Comparison of ENCODE assay signal across 21 cellular contexts in the genomic region with DNA sequence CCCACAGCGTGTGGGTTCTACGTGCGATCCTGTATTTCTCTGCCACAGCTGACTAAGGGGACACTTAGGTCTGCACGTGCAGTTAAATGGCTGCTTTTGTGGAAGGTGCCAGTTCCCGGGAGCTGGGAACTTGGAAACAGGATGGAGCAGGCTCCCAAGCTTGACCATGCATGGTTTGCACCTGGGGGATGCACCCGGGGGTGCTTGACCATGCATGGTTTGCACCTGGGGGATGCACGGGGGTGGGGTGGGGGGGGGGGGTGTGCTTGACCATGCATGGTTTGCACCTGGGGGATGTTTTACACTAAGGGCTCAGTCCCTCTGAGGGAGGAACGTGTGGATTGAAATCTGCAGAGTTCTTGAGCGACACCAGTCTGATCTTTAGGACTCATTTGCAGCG.
"Had no signal": no experiment of that assay in that cellular context is flagged by ENCODE, and none has a peak within 500 bp of the region (broad histone marks: within the 10 kb centered on the region; RNA-seq: fewer than 3 reads in every experiment).

No MANE protein-coding gene starts in this region.

- H3K27me3 ChIP-seq: ovary, SJSA1, upper lobe of right lung had no signal

- H3K27ac ChIP-seq: psoas muscle, SJSA1 had no signal

- H3K4me3 ChIP-seq: ovary, psoas muscle, SJSA1, spleen, upper lobe of right lung had no signal

- H3K27ac Mint-ChIP-seq: activated T-cell treated with anti-CD3 and anti-CD28 coated beads, Interleukin-2, amount 50 U/mL, for 72 hours; effector memory CD8-positive, alpha-beta T cell had no signal

- ATAC-seq: activated T-cell treated with anti-CD3 and anti-CD28 coated beads, Interleukin-2, amount 50 U/mL, for 72 hours; effector memory CD8-positive, alpha-beta T cell; left lobe of liver; psoas muscle; upper lobe of right lung had no signal

- H3K9me3 ChIP-seq: ovary, psoas muscle, SJSA1, spleen, upper lobe of right lung had no signal

- DNase-seq: activated CD4-positive, alpha-beta T cell treated with anti-CD3 and anti-CD28 coated beads, Interleukin-2, amount 50 U/mL, for 4 hours; activated effector memory CD4-positive, alpha-beta T cell treated with anti-CD3 and anti-CD28 coated beads, Interleukin-2, amount 50 U/mL, for 16 hours; activated naive CD4-positive, alpha-beta T cell treated with anti-CD3 and anti-CD28 coated beads, Interleukin-2, amount 50 U/mL, for 16 hours; activated T-cell treated with anti-CD3 and anti-CD28 coated beads, Interleukin-2, amount 50 U/mL, for 72 hours; dermis blood vessel endothelial cell; effector memory CD8-positive, alpha-beta T cell; hippocampal formation; islet precursor cell; psoas muscle; spleen; stimulated activated CD8-positive, alpha-beta memory T cell treated with anti-CD3 and anti-CD28 coated beads, Interleukin-4, amount 100 ng/mL, for 48 hours; stimulated activated naive CD4-positive, alpha-beta T cell treated with Interleukin-2 at 50 U/mL for 16 hours; T-helper 2 cell; upper lobe of right lung had no signal

- FAIRE-seq: astrocyte, bronchial epithelial cell, TTC549 had no signal

- H3K36me3 ChIP-seq: ovary, SJSA1 had no signal

- H3K4me3 Mint-ChIP-seq: activated T-cell treated with anti-CD3 and anti-CD28 coated beads, Interleukin-2, amount 50 U/mL, for 72 hours; effector memory CD8-positive, alpha-beta T cell had no signal

- H3K9me3 Mint-ChIP-seq: activated T-cell treated with anti-CD3 and anti-CD28 coated beads, Interleukin-2, amount 50 U/mL, for 72 hours; effector memory CD8-positive, alpha-beta T cell; neural crest cell had no signal
